In the genomic region with DNA sequence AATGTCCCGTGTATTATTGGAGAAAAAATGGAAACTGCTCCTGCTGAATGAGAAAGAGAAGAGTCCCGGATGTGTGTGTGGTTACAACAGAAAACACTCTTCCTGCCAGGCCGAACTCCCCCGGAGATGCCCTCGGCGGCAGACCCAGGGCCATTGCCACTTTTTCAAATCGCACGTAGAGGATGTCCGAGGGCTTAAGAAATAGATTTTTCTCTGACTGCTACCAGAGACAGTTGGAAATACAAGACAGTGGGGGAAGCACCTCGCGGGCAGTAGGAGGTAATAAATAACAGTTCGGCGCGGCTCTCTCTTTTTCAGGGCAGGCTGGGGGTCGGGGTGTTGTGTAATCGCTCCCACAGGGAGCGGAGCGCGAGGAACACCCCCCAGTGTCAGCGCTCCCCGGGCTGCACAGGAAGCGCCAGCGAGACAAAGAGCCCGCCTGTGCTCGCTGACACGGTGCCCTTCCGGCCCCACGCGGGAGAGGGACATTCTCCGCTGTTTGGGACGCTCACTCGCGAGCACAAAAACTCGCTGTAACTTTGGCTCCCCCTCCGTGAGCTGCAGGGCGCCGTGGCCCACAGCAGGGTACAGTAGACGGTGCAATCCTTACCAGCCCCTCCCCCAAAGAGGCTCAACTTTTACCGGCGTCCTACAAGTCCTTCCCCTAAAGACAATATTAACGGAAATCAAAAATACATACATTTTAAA, we compare ENCODE assay signal across 8 cellular contexts. TPM values are rescaled to one million over a fixed set of nuclear protein-coding genes. Genes with fewer than 3 reads are reported as not detected.
DNase-seq lines count a peak whose midpoint lies in the region; ATAC-seq and TF ChIP-seq lines count a peak whose summit lies in the region.

No MANE protein-coding gene starts in this region.

- POLR2A ChIA-PET in CD4-positive, alpha-beta T cell (lab: Charles Lee), result interaction anchor here (1.2 to 2.2 kb wide), 7 partner anchors 8 to 370 kb away, joined by 4 to 15 read pairs (median 6); partner anchors contain the start of genes ATG7 and TAMM41

- peaks cover 54% of the 10 kb centered on the region for H3K4me1 Mint-ChIP-seq in CD4-positive, alpha-beta T cell (ENCODE audit: low read depth)
- H3K4me1 Mint-ChIP-seq in natural killer cell treated with Interleukin-12 subunit alpha and Interleukin-12 subunit beta and Interleukin-15 and Interleukin-18, amount 100 ng/mL, for 72 hours (ENCODE audit: low read depth in 2 of 2), result peaks cover 31 to 45% of the 10 kb centered on the region in 2 donors
- peaks cover 46% of the 10 kb centered on the region for H3K4me1 Mint-ChIP-seq in stimulated activated naive CD8-positive, alpha-beta T cell treated with anti-CD3 and anti-CD28 coated beads, Interleukin-15, amount 100 ng/mL, for 72 hours

- CTCF ChIA-PET in CD4-positive, alpha-beta T cell (lab: Charles Lee), result no interaction called here

- H3K9me3 Mint-ChIP-seq in CD4-positive, alpha-beta T cell, result no peaks in the 10 kb centered on the region
- no peaks in the 10 kb centered on the region for H3K9me3 Mint-ChIP-seq in natural killer cell treated with Interleukin-12 subunit alpha and Interleukin-12 subunit beta and Interleukin-15 and Interleukin-18, amount 100 ng/mL, for 72 hours
- no peaks in the 10 kb centered on the region for H3K9me3 Mint-ChIP-seq in stimulated activated naive CD8-positive, alpha-beta T cell treated with anti-CD3 and anti-CD28 coated beads, Interleukin-15, amount 100 ng/mL, for 72 hours

- no peaks in the 10 kb centered on the region for H3K27me3 ChIP-seq in CD4-positive, alpha-beta T cell (ENCODE audit: control insufficient read depth, insufficient read depth, low read length)
- H3K27me3 ChIP-seq in Peyer's patch, result no peaks in the 10 kb centered on the region

- peak overlapping the region; percentile 54 to 81 (median 62) for H3K4me3 ChIP-seq in Peyer's patch

- peak overlapping the region; percentile 98 for H3K4me3 Mint-ChIP-seq in CD4-positive, alpha-beta T cell
- H3K4me3 Mint-ChIP-seq in natural killer cell treated with Interleukin-12 subunit alpha and Interleukin-12 subunit beta and Interleukin-15 and Interleukin-18, amount 100 ng/mL, for 72 hours, result peak overlapping the region; percentile 88
- H3K4me3 Mint-ChIP-seq in stimulated activated naive CD8-positive, alpha-beta T cell treated with anti-CD3 and anti-CD28 coated beads, Interleukin-15, amount 100 ng/mL, for 72 hours, result peak overlapping the region; percentile 99 to 100

- peak overlapping the region; percentile 80 for H3K27ac ChIP-seq in CD4-positive, alpha-beta T cell (ENCODE audit: low read depth, low read length)
- peak overlapping the region; percentile 76 to 94 (median 84) for H3K27ac ChIP-seq in Peyer's patch

- peak; percentile 38 to 71 (median 56) for DNase-seq in CD4-positive, alpha-beta T cell
- peak; percentile 76 to 84 (median 78) for DNase-seq in Peyer's patch
- DNase-seq in activated T-helper 1 cell treated with anti-CD3 and anti-CD28 coated beads, Interleukin-2, amount 50 U/mL, for 16 hours (ENCODE audit: low read depth in 1 of 2, low spot score in 1 of 2), result peak; percentile 31
- peak; percentile 77 for DNase-seq in fibroblast of peridontal ligament (ENCODE audit: extremely low read depth)
- DNase-seq in natural killer cell treated with Interleukin-12 subunit alpha and Interleukin-12 subunit beta and Interleukin-15 and Interleukin-18, amount 100 ng/mL, for 72 hours (ENCODE audit: low spot score), result peak; percentile 90
- DNase-seq in stimulated activated naive CD8-positive, alpha-beta T cell treated with anti-CD3 and anti-CD28 coated beads, Interleukin-15, amount 100 ng/mL, for 72 hours, result peak; percentile 70 to 79

- no peak for TF ChIP-seq POLR2A in Peyer's patch (IDR thresholded peaks at IDR 0.05)

- peak; percentile 74 for ATAC-seq in CD4-positive, alpha-beta T cell (ENCODE audit: poor library complexity)
- peak; percentile 52 for ATAC-seq in GM19328 (IDR thresholded peaks at IDR 0.05; ENCODE audit: unreplicated experiment)
- ATAC-seq in HG03457 (IDR thresholded peaks at IDR 0.05; ENCODE audit: unreplicated experiment), result peak; percentile 62
- ATAC-seq in natural killer cell treated with Interleukin-12 subunit alpha and Interleukin-12 subunit beta and Interleukin-15 and Interleukin-18, amount 100 ng/mL, for 72 hours, result peak; percentile 90 to 92
- ATAC-seq in stimulated activated naive CD8-positive, alpha-beta T cell treated with anti-CD3 and anti-CD28 coated beads, Interleukin-15, amount 100 ng/mL, for 72 hours, result peak; percentile 83

- H3K9me3 ChIP-seq in CD4-positive, alpha-beta T cell (ENCODE audit: control insufficient read depth, low read length), result no peaks in the 10 kb centered on the region
- H3K9me3 ChIP-seq in Peyer's patch, result no peaks in the 10 kb centered on the region

- peak overlapping the region; percentile 98 for H3K27ac Mint-ChIP-seq in CD4-positive, alpha-beta T cell
- peak overlapping the region; percentile 99 to 100 for H3K27ac Mint-ChIP-seq in natural killer cell treated with Interleukin-12 subunit alpha and Interleukin-12 subunit beta and Interleukin-15 and Interleukin-18, amount 100 ng/mL, for 72 hours
- peak overlapping the region; percentile 98 to 100 for H3K27ac Mint-ChIP-seq in stimulated activated naive CD8-positive, alpha-beta T cell treated with anti-CD3 and anti-CD28 coated beads, Interleukin-15, amount 100 ng/mL, for 72 hours

- intact Hi-C loops in CD4-positive, alpha-beta T cell (cut with DNase I, micrococcal nuclease), result loop anchor here in 1 of 2 experiments (1.0 to 5.0 kb wide), 3 partner anchors 18 to 75 kb away; no protein-coding TSS in a partner anchor

- peaks cover 0 to 33% (median 0%) of the 10 kb centered on the region in 4 donors for H3K4me1 ChIP-seq in Peyer's patch

- no peaks in the 10 kb centered on the region for H3K27me3 Mint-ChIP-seq in CD4-positive, alpha-beta T cell
- no peaks in the 10 kb centered on the region for H3K27me3 Mint-ChIP-seq in natural killer cell treated with Interleukin-12 subunit alpha and Interleukin-12 subunit beta and Interleukin-15 and Interleukin-18, amount 100 ng/mL, for 72 hours
- no peaks in the 10 kb centered on the region for H3K27me3 Mint-ChIP-seq in stimulated activated naive CD8-positive, alpha-beta T cell treated with anti-CD3 and anti-CD28 coated beads, Interleukin-15, amount 100 ng/mL, for 72 hours

- H3K36me3 Mint-ChIP-seq in CD4-positive, alpha-beta T cell (ENCODE audit: low read depth), result peaks cover 26% of the 10 kb centered on the region
- H3K36me3 Mint-ChIP-seq in natural killer cell treated with Interleukin-12 subunit alpha and Interleukin-12 subunit beta and Interleukin-15 and Interleukin-18, amount 100 ng/mL, for 72 hours, result peaks cover 5% of the 10 kb centered on the region

- H3K36me3 ChIP-seq in Peyer's patch, result no peaks in the 10 kb centered on the region

- TF ChIP-seq CTCF in CD4-positive, alpha-beta T cell (IDR thresholded peaks at IDR 0.05), result no peak
- TF ChIP-seq CTCF in Peyer's patch (IDR thresholded peaks at IDR 0.05), result no peak

RNA-seq across cellular contexts. Expression of gene VGLL4, which starts 1.1 kb away (rescaled TPM):
- total RNA-seq in CD4-positive, alpha-beta T cell, result 10 to 100 TPM; 10.5 to 11.3 TPM
- total RNA-seq in Peyer's patch, result 10 to 100 TPM; 41.7 to 66.7 (median 59.4) TPM
- total RNA-seq in natural killer cell treated with Interleukin-12 subunit alpha and Interleukin-12 subunit beta and Interleukin-15 and Interleukin-18, amount 100 ng/mL, for 72 hours, result 10 to 100 TPM; 50.4 to 52.9 TPM

Comparison
In these comparisons a context has a peak if more than half of its experiments do, and no peak if none do; other contexts are left out.
1. Peak in every context shown above with its lines: DNase-seq, ATAC-seq, H3K4me3 ChIP-seq and H3K27ac ChIP-seq.
2. DNase-seq: peak in every context shown above with its lines; median percentile 90 in natural killer cell treated with Interleukin-12 subunit alpha and Interleukin-12 subunit beta and Interleukin-15 and Interleukin-18, amount 100 ng/mL, for 72 hours; 78 in Peyer's patch; 77 in fibroblast of peridontal ligament; 74 in stimulated activated naive CD8-positive, alpha-beta T cell treated with anti-CD3 and anti-CD28 coated beads, Interleukin-15, amount 100 ng/mL, for 72 hours; 56 in CD4-positive, alpha-beta T cell; 31 in activated T-helper 1 cell treated with anti-CD3 and anti-CD28 coated beads, Interleukin-2, amount 50 U/mL, for 16 hours.